1 cellular context compared by ENCODE assay signal in the genomic region with DNA sequence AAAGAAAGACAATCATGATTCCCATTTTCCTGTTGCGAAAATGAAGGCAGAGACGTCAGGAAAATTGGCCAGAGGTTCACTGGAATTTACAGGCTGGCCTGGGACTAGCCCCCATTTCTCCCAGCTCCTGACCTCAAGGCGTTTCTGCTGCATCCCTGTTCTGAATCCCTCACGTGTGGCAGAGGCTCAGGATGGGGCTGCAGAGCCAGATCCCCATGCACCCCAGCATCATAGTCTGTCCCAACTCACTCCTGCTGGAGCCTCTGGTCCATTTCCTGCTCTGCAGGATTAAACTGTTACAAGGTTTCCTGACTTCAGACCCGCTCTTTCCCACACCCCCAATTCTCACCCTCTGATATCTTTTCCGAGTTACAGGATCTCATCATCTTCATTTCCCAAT.
TF ChIP-seq lines count a peak whose summit lies in the region.

No MANE protein-coding gene starts in this region.

TF ChIP-seq in H1, 55 proteins besides CTCF, POLR2A, EP300 and RAD21:
- TF ChIP-seq KDM1A (IDR thresholded peaks at IDR 0.05; ENCODE audit: borderline replicate concordance, low read length) (no peak), EGR1 (IDR thresholded peaks at IDR 0.05; ENCODE audit: borderline replicate concordance, low read depth, low read length) (no peak), CBX5 (IDR thresholded peaks at IDR 0.05; ENCODE audit: low read depth, low read length) (no peak)
